In the genomic region with DNA sequence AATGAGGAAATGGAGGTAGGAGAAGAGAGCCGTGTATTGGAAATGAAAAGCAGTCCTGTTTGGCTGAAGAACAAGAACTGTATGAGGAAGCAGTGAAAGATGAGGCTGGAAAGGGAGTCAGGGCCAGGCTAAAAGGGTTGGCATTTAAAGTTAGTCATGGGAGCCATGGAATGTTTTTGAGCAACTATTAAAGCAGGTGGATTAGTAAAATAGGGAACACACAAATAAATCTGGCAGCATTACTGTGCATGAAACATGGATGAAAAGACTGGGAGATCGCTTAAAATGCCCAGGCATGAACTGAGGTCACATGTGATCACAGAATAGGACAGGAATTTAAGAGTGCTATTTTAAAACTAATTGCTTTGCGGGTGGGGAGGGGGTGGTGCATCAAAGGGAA, we compare ENCODE assay signal across 7 cellular contexts. TPM values are rescaled to one million over a fixed set of nuclear protein-coding genes. Genes with fewer than 3 reads are reported as not detected.
DNase-seq lines count a peak whose midpoint lies in the region; ATAC-seq, FAIRE-seq and TF ChIP-seq lines count a peak whose summit lies in the region.

No MANE protein-coding gene starts in this region.

- H3K4me3 Mint-ChIP-seq in GM23338 (peak overlapping the region; percentile 96; the same call in 2 of the 3 replicates), T-cell (peak overlapping the region; percentile 94 to 99 (median 99))

- CTCF ChIA-PET in T-cell (lab: Charles Lee) = interaction anchor here in 1 of 2 donors (0.8 kb wide), 1 partner anchor 21 kb away, joined by 3 read pairs; no protein-coding TSS in a partner anchor

- H3K27me3 Mint-ChIP-seq in GM23338 (ENCODE audit: insufficient read depth, low read depth, poor library complexity) = peaks cover 13% of the 10 kb centered on the region
- no peaks in the 10 kb centered on the region for H3K27me3 Mint-ChIP-seq in T-cell

- H3K79me2 ChIP-seq in GM23338 (replicated peaks; ENCODE audit: insufficient read depth) = peaks cover 32% of the 10 kb centered on the region
- H3K79me2 ChIP-seq in hepatocyte = peaks cover 29% of the 10 kb centered on the region

- POLR2A ChIA-PET in T-cell (lab: Charles Lee) = interaction anchor here (0.6 to 4.8 kb wide), 3 partner anchors 14 to 491 kb away, joined by 3 to 37 read pairs (median 4); a partner anchor contains a TSS

- peaks cover 27% of the 10 kb centered on the region for H3K4me1 Mint-ChIP-seq in GM23338
- H3K4me1 Mint-ChIP-seq in T-cell = peaks cover 38 to 52% (median 40%) of the 10 kb centered on the region in 3 donors

- no peak overlapping the region for H3K27ac ChIP-seq in GM23338 (ENCODE audit: low read depth)
- H3K27ac ChIP-seq in hepatocyte = peak overlapping the region; percentile 93
- peak overlapping the region in 13 of 21 experiments; percentile 16 to 98 (median 96) for H3K27ac ChIP-seq in skin epidermis

- H3K4me3 ChIP-seq in GM23338 (no peak overlapping the region), hepatocyte (no peak overlapping the region), skin epidermis (no peak overlapping the region)

- H3K36me3 Mint-ChIP-seq in GM23338 (ENCODE audit: low read depth) (peaks cover 13% of the 10 kb centered on the region), T-cell (no peaks in the 10 kb centered on the region)

- DNase-seq in GM23338 (ENCODE audit: low spot score) (no peak), T-cell (no peak), hepatocyte (ENCODE audit: low spot score) (no peak), H54 (ENCODE audit: insufficient read length, low spot score) (no peak)
- DNase-seq in stimulated activated CD4-positive, alpha-beta T cell treated with anti-CD3 and anti-CD28 coated beads, Interleukin-4, amount 100 ng/mL, for 24 hours = no peak

- no peaks in the 10 kb centered on the region for H3K9me3 ChIP-seq in hepatocyte (ENCODE audit: low read depth)

- H3K36me3 ChIP-seq in GM23338 (ENCODE audit: insufficient read depth) (no peaks in the 10 kb centered on the region), hepatocyte (replicated peaks; ENCODE audit: insufficient read depth, low read depth) (no peaks in the 10 kb centered on the region)

- ATAC-seq in GM23338 (no peak), T-cell (replicated peaks in 1 of 4) (no peak), HG03521 (IDR thresholded peaks at IDR 0.05; ENCODE audit: unreplicated experiment) (no peak)

- H3F3A ChIP-seq in GM23338 (replicated peaks; ENCODE audit: low read depth) = no peaks in the 10 kb centered on the region

- no peaks in the 10 kb centered on the region for H3K9me3 Mint-ChIP-seq in GM23338
- H3K9me3 Mint-ChIP-seq in T-cell = no peaks in the 10 kb centered on the region

- H3K4me1 ChIP-seq in GM23338 (ENCODE audit: insufficient read depth) = peaks cover 14% of the 10 kb centered on the region
- peaks cover 11% of the 10 kb centered on the region for H3K4me1 ChIP-seq in hepatocyte (ENCODE audit: insufficient read depth)

- 91% methylated on average over 3 of the region's 3 CpGs for WGBS in hepatocyte (ENCODE audit: low lambda C conversion rate, missing lambda C conversion rate)

- no peak for FAIRE-seq in H54 (lab: Jason Lieb, UNC)

- H3K27me3 ChIP-seq in GM23338 (ENCODE audit: insufficient read depth) (no peaks in the 10 kb centered on the region), hepatocyte (no peaks in the 10 kb centered on the region)

- no peak overlapping the region for H3K27ac Mint-ChIP-seq in GM23338
- H3K27ac Mint-ChIP-seq in T-cell = peak overlapping the region; percentile 97 to 98

- H2AFZ ChIP-seq in GM23338 (no peak overlapping the region), hepatocyte (no peak overlapping the region)

- H3K9me2 ChIP-seq in GM23338 (ENCODE audit: insufficient read depth) = no peaks in the 10 kb centered on the region
- no peaks in the 10 kb centered on the region for H3K9me2 ChIP-seq in hepatocyte (replicated peaks; ENCODE audit: insufficient read depth)

- H4K20me1 ChIP-seq in GM23338 (replicated peaks; ENCODE audit: insufficient read depth) = peaks cover 13% of the 10 kb centered on the region
- peaks cover 16% of the 10 kb centered on the region for H4K20me1 ChIP-seq in hepatocyte (ENCODE audit: insufficient read depth, poor library complexity, severe bottlenecking)

- no peak for TF ChIP-seq POLR2A in H54 (IDR thresholded peaks at IDR 0.05; ENCODE audit: low read depth, low read length)

- no peak for TF ChIP-seq CTCF in GM23338 (conservative IDR thresholded peaks at IDR 0.05; ENCODE audit: low read depth in 2 of 2)
- TF ChIP-seq CTCF in hepatocyte (IDR thresholded peaks at IDR 0.05; ENCODE audit: poor library complexity) = no peak

- H3K4me2 ChIP-seq in GM23338 (no peak overlapping the region), hepatocyte (peak overlapping the region; percentile 72)

TF ChIP-seq in GM23338, 12 proteins besides CTCF, POLR2A, EP300 and RAD21 (continues in another document):
- TF ChIP-seq EZH2 (IDR thresholded peaks at IDR 0.05; ENCODE audit: low read depth, unreplicated experiment) (no peak), CREB1 (CRISPR knock-in tag; IDR thresholded peaks at IDR 0.05; ENCODE audit: low read depth) (no peak), POLR2AphosphoS5 (IDR thresholded peaks at IDR 0.05; ENCODE audit: low read depth) (no peak), ZNF331 (CRISPR knock-in tag; IDR thresholded peaks at IDR 0.05; ENCODE audit: low read depth) (no peak), EZH2phosphoT487 (IDR thresholded peaks at IDR 0.05; ENCODE audit: unreplicated experiment) (no peak), STAT1 (IDR thresholded peaks at IDR 0.05; ENCODE audit: unreplicated experiment) (no peak), ZNF114 (CRISPR knock-in tag; IDR thresholded peaks at IDR 0.05) (no peak), NANOG (IDR thresholded peaks at IDR 0.05; ENCODE audit: borderline replicate concordance) (no peak)
- TF ChIP-seq, protein P1, sequence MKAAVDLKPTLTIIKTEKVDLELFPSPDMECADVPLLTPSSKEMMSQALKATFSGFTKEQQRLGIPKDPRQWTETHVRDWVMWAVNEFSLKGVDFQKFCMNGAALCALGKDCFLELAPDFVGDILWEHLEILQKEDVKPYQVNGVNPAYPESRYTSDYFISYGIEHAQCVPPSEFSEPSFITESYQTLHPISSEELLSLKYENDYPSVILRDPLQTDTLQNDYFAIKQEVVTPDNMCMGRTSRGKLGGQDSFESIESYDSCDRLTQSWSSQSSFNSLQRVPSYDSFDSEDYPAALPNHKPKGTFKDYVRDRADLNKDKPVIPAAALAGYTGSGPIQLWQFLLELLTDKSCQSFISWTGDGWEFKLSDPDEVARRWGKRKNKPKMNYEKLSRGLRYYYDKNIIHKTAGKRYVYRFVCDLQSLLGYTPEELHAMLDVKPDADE (IDR thresholded peaks at IDR 0.05) = no peak
- TF ChIP-seq, protein P2, sequence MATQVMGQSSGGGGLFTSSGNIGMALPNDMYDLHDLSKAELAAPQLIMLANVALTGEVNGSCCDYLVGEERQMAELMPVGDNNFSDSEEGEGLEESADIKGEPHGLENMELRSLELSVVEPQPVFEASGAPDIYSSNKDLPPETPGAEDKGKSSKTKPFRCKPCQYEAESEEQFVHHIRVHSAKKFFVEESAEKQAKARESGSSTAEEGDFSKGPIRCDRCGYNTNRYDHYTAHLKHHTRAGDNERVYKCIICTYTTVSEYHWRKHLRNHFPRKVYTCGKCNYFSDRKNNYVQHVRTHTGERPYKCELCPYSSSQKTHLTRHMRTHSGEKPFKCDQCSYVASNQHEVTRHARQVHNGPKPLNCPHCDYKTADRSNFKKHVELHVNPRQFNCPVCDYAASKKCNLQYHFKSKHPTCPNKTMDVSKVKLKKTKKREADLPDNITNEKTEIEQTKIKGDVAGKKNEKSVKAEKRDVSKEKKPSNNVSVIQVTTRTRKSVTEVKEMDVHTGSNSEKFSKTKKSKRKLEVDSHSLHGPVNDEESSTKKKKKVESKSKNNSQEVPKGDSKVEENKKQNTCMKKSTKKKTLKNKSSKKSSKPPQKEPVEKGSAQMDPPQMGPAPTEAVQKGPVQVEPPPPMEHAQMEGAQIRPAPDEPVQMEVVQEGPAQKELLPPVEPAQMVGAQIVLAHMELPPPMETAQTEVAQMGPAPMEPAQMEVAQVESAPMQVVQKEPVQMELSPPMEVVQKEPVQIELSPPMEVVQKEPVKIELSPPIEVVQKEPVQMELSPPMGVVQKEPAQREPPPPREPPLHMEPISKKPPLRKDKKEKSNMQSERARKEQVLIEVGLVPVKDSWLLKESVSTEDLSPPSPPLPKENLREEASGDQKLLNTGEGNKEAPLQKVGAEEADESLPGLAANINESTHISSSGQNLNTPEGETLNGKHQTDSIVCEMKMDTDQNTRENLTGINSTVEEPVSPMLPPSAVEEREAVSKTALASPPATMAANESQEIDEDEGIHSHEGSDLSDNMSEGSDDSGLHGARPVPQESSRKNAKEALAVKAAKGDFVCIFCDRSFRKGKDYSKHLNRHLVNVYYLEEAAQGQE (IDR thresholded peaks at IDR 0.05; ENCODE audit: unreplicated experiment) = no peak

RNA-seq across cellular contexts. Expression of a gene that starts 1.4 kb away (rescaled TPM):
- 73.6 TPM in 2 replicates for total RNA-seq in GM23338 (2014; rRNA removed; shearing (Covaris generic))
- polyA plus RNA-seq in GM23338 (2016; fragmentation: Nextera tagmentation; extraction: Ambion mirVana) (59.6 and 69.6 TPM in 2 replicates), hepatocyte (69.9 and 76.3 TPM in 2 replicates)
- total RNA-seq in T-cell (100 to 1,000 TPM in 2 of 5 donors, 10 to 100 TPM in 3; 45.0 to 268 (median 52.1) TPM), hepatocyte (83.7 and 114 TPM in 2 replicates)

RNA-seq across cellular contexts. Expression of a gene that starts 31.9 kb away (rescaled TPM):
- total RNA-seq in GM23338 (2014; rRNA removed; shearing (Covaris generic)) = 0.21 and 0.27 TPM in 2 replicates
- polyA plus RNA-seq in GM23338 (2016; fragmentation: Nextera tagmentation; extraction: Ambion mirVana) (0.52 and 0.71 TPM in 2 replicates), hepatocyte (1.1 and 1.4 TPM in 2 replicates)
- total RNA-seq in T-cell (1 to 10 TPM; 1.4 to 2.9 (median 1.6) TPM), hepatocyte (1.3 and 1.9 TPM in 2 replicates)
